In genomic region chr16:16207097-16207868, GRCh38 we compare ENCODE assay signal across 3 cellular contexts. TPM values are rescaled to one million over a fixed set of nuclear protein-coding genes. Genes with fewer than 3 reads are reported as not detected.
"Had no signal": no experiment of that assay in that cellular context is flagged by ENCODE, and none has a peak within 500 bp of the region (broad histone marks: within the 10 kb centered on the region; RNA-seq: fewer than 3 reads in every experiment).

No MANE protein-coding gene starts in this region.

RNA-seq across cellular contexts. Expression of gene ABCC6, which starts 16.0 kb away (rescaled TPM):
- total RNA-seq: activated CD8-positive, alpha-beta T cell treated with anti-CD3 and anti-CD28 coated beads, Interleukin-2, amount 10 ng/mL, durations not matched to agents 7 days and 5 days; activated T-helper 1 cell treated with anti-CD3 and anti-CD28 coated beads, Interleukin-12 subunit alpha, Interleukin-12 subunit beta, Interleukin-2, Interleukin-4 antibody, amounts not matched to agents 30 ng/mL and 10 ng/mL and 1 ng/mL, durations not matched to agents 14 hours and 24 hours and 36 hours; naive thymus-derived CD8-positive, alpha-beta T cell had no signal
